In the genomic region with DNA sequence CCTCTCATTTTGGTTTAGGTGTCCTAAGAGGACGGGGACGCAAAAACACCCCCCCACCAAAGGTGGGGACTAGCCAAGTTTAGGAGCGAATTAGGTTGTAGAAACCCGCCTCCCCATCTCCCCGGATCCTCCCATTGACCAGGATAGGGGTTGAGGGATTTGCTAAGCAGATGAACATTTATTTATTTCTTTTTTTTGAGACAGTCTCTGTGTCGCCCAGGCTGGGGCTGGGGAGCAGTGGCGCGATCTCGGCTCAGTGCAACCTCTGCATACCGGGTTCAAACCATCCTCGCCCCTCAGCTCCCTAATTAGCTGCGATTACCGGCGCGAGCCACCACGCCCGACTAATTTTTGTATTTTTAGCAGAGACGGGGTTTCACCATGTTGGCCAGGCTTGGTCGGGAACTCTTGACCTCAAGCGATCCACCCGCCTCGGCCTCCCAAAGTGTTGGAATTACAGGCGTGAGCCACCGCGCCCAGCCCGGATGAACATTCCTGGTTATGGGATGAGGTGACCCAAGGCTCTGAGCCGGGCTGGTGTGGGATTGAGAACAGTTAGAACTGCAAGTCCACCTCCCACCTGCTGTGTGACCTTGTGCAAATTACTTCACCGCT, we compare ENCODE assay signal across 8 cellular contexts. TPM values are rescaled to one million over a fixed set of nuclear protein-coding genes. Genes with fewer than 3 reads are reported as not detected.
DNase-seq lines count a peak whose midpoint lies in the region; ATAC-seq and TF ChIP-seq lines count a peak whose summit lies in the region.

No MANE protein-coding gene starts in this region.

- H3K9me2 ChIP-seq in hepatocyte (replicated peaks; ENCODE audit: insufficient read depth) = no peaks in the 10 kb centered on the region

- peaks cover 0 to 1% of the 10 kb centered on the region in 2 donors for H3K27me3 Mint-ChIP-seq in CD8-positive, alpha-beta memory T cell
- no peaks in the 10 kb centered on the region for H3K27me3 Mint-ChIP-seq in activated naive CD8-positive, alpha-beta T cell treated with anti-CD3 and anti-CD28 coated beads, Interleukin-2, amount 10 ng/mL, durations not matched to agents 7 days and 5 days

- peaks cover 53% of the 10 kb centered on the region for H3K4me1 ChIP-seq in CD8-positive, alpha-beta memory T cell (ENCODE audit: insufficient read depth, low read length)
- peaks cover 19% of the 10 kb centered on the region for H3K4me1 ChIP-seq in hepatocyte (ENCODE audit: insufficient read depth)
- H3K4me1 ChIP-seq in sigmoid colon = peaks cover 0 to 61% (median 58%) of the 10 kb centered on the region in 4 donors

- POLR2A ChIA-PET in CD8-positive, alpha-beta memory T cell (lab: Charles Lee) = no interaction called here
- POLR2A ChIA-PET in activated naive CD8-positive, alpha-beta T cell treated with anti-CD3 and anti-CD28 coated beads, Interleukin-2, amount 10 ng/mL, durations not matched to agents 7 days and 5 days (lab: Charles Lee) = no interaction called here

- H3K4me3 ChIP-seq in CD8-positive, alpha-beta memory T cell (ENCODE audit: low read length) = peak overlapping the region; percentile 92
- peak overlapping the region; percentile 80 for H3K4me3 ChIP-seq in HL-60 (replicated peaks; ENCODE audit: insufficient read depth, low read length)
- H3K4me3 ChIP-seq in hepatocyte = peak overlapping the region; percentile 35
- H3K4me3 ChIP-seq in sigmoid colon = peak overlapping the region; percentile 77 to 82 (median 80)

- TF ChIP-seq CTCF in HL-60 (IDR thresholded peaks at IDR 0.05; ENCODE audit: insufficient read depth, low read length) (no peak), hepatocyte (IDR thresholded peaks at IDR 0.05; ENCODE audit: poor library complexity) (no peak), sigmoid colon (IDR thresholded peaks at IDR 0.05) (no peak)

- H3K9me3 ChIP-seq in CD8-positive, alpha-beta memory T cell (ENCODE audit: low read length) = no peaks in the 10 kb centered on the region
- no peaks in the 10 kb centered on the region for H3K9me3 ChIP-seq in hepatocyte (ENCODE audit: low read depth)
- no peaks in the 10 kb centered on the region for H3K9me3 ChIP-seq in sigmoid colon

- peaks cover under 1 to 46% (median 8%) of the 10 kb centered on the region in 3 donors for H3K36me3 Mint-ChIP-seq in CD8-positive, alpha-beta memory T cell
- peaks cover 36% of the 10 kb centered on the region for H3K36me3 Mint-ChIP-seq in activated naive CD8-positive, alpha-beta T cell treated with anti-CD3 and anti-CD28 coated beads, Interleukin-2, amount 10 ng/mL, durations not matched to agents 7 days and 5 days

- TF ChIP-seq EP300 in sigmoid colon (IDR thresholded peaks at IDR 0.05) = no peak

- no peak for DNase-seq in CD8-positive, alpha-beta memory T cell
- DNase-seq in HL-60 (ENCODE audit: low read depth in 1 of 2, low spot score in 1 of 2) (peak in 1 of 2 experiments; percentile 23), hepatocyte (ENCODE audit: low spot score) (no peak), sigmoid colon (peak; percentile 69), UCSD-AML1 (lab: John Stamatoyannopoulos, UW; ENCODE audit: unreplicated experiment) (no peak)
- DNase-seq in activated naive CD8-positive, alpha-beta T cell treated with anti-CD3 and anti-CD28 coated beads, Interleukin-2, amount 10 ng/mL, durations not matched to agents 7 days and 5 days = no peak
- no peak for DNase-seq in effector CD4-positive, alpha-beta T cell

- CTCF ChIA-PET in CD8-positive, alpha-beta memory T cell (lab: Charles Lee) = no interaction called here

- peak overlapping the region; percentile 94 for H3K4me2 ChIP-seq in hepatocyte

- intact Hi-C loops in sigmoid colon (cut with DNase I) = loop anchor here (1.0 kb wide), 1 partner anchor 51 kb away; a partner anchor contains a TSS

- peak overlapping the region; percentile 91 to 100 (median 100) for H3K27ac Mint-ChIP-seq in CD8-positive, alpha-beta memory T cell
- H3K27ac Mint-ChIP-seq in activated naive CD8-positive, alpha-beta T cell treated with anti-CD3 and anti-CD28 coated beads, Interleukin-2, amount 10 ng/mL, durations not matched to agents 7 days and 5 days = peak overlapping the region; percentile 100

- WGBS in hepatocyte (ENCODE audit: low lambda C conversion rate, missing lambda C conversion rate) = 4% methylated on average over 28 of the region's 28 CpGs
- 3 to 7% methylated on average over 28 of the region's 28 CpGs for WGBS in sigmoid colon, 2 donors

- H3K9me3 Mint-ChIP-seq in CD8-positive, alpha-beta memory T cell = no peaks in the 10 kb centered on the region
- H3K9me3 Mint-ChIP-seq in activated naive CD8-positive, alpha-beta T cell treated with anti-CD3 and anti-CD28 coated beads, Interleukin-2, amount 10 ng/mL, durations not matched to agents 7 days and 5 days = no peaks in the 10 kb centered on the region

- H3K4me3 Mint-ChIP-seq in CD8-positive, alpha-beta memory T cell = peak overlapping the region; percentile 84 to 99 (median 96)
- peak overlapping the region; percentile 99 for H3K4me3 Mint-ChIP-seq in activated naive CD8-positive, alpha-beta T cell treated with anti-CD3 and anti-CD28 coated beads, Interleukin-2, amount 10 ng/mL, durations not matched to agents 7 days and 5 days

- peak overlapping the region; percentile 98 for H3K27ac ChIP-seq in CD8-positive, alpha-beta memory T cell (ENCODE audit: low read depth, low read length)
- H3K27ac ChIP-seq in HL-60 (replicated peaks) (peak overlapping the region; percentile 99), hepatocyte (peak overlapping the region; percentile 94), sigmoid colon (peak overlapping the region; percentile 94 to 97 (median 95))

- H4K20me1 ChIP-seq in hepatocyte (ENCODE audit: insufficient read depth, poor library complexity, severe bottlenecking) = peaks cover 49% of the 10 kb centered on the region

- peaks cover 21% of the 10 kb centered on the region for H3K36me3 ChIP-seq in CD8-positive, alpha-beta memory T cell (ENCODE audit: insufficient read depth, low read length)
- H3K36me3 ChIP-seq in hepatocyte (replicated peaks; ENCODE audit: insufficient read depth, low read depth) = no peaks in the 10 kb centered on the region
- peaks cover 0 to 4% (median 0%) of the 10 kb centered on the region in 4 donors for H3K36me3 ChIP-seq in sigmoid colon

- H3K4me1 Mint-ChIP-seq in CD8-positive, alpha-beta memory T cell = peaks cover 46 to 62% (median 59%) of the 10 kb centered on the region in 3 donors
- H3K4me1 Mint-ChIP-seq in activated naive CD8-positive, alpha-beta T cell treated with anti-CD3 and anti-CD28 coated beads, Interleukin-2, amount 10 ng/mL, durations not matched to agents 7 days and 5 days = peaks cover 30% of the 10 kb centered on the region

- ATAC-seq in activated naive CD8-positive, alpha-beta T cell treated with anti-CD3 and anti-CD28 coated beads, Interleukin-2, amount 10 ng/mL, durations not matched to agents 7 days and 5 days (ENCODE audit: low read depth) = no peak
- ATAC-seq in HG02885 (IDR thresholded peaks at IDR 0.05; ENCODE audit: poor library complexity, unreplicated experiment) = no peak

- no peaks in the 10 kb centered on the region for H3K27me3 ChIP-seq in CD8-positive, alpha-beta memory T cell (ENCODE audit: insufficient read depth, low read length, poor library complexity, severe bottlenecking)
- H3K27me3 ChIP-seq in HL-60 (ENCODE audit: insufficient read depth, poor library complexity, severe bottlenecking) = no peaks in the 10 kb centered on the region
- H3K27me3 ChIP-seq in hepatocyte = no peaks in the 10 kb centered on the region
- H3K27me3 ChIP-seq in sigmoid colon = no peaks in the 10 kb centered on the region

- H3K79me2 ChIP-seq in hepatocyte = peaks cover 63% of the 10 kb centered on the region

- no peak for TF ChIP-seq POLR2A in sigmoid colon (IDR thresholded peaks at IDR 0.05)

- H2AFZ ChIP-seq in hepatocyte = peak overlapping the region; percentile 13

RNA-seq across cellular contexts. Expression of a gene that starts 0.9 kb away (rescaled TPM):
- 100 to 1,000 TPM; 232 to 250 TPM for total RNA-seq in CD8-positive, alpha-beta memory T cell
- polyA plus RNA-seq in CD8-positive, alpha-beta memory T cell = 200 TPM
- total RNA-seq in activated naive CD8-positive, alpha-beta T cell treated with anti-CD3 and anti-CD28 coated beads, Interleukin-2, amount 10 ng/mL, durations not matched to agents 7 days and 5 days = 100 to 1,000 TPM; 184 to 187 TPM
- total RNA-seq in hepatocyte = 171 and 181 TPM in 2 replicates
- 283 and 304 TPM in 2 replicates for polyA plus RNA-seq in hepatocyte
- 100 to 1,000 TPM; 127 to 163 (median 137) TPM for total RNA-seq in sigmoid colon
- 100 to 1,000 TPM; 108 to 139 (median 126) TPM for polyA plus RNA-seq in sigmoid colon

RNA-seq across cellular contexts. Expression of a gene that starts 19.4 kb away (rescaled TPM):
- 10 to 100 TPM; 10.6 to 12.5 TPM for total RNA-seq in CD8-positive, alpha-beta memory T cell
- 17.1 TPM for polyA plus RNA-seq in CD8-positive, alpha-beta memory T cell
- 10 to 100 TPM; 25.8 to 29.2 TPM for total RNA-seq in activated naive CD8-positive, alpha-beta T cell treated with anti-CD3 and anti-CD28 coated beads, Interleukin-2, amount 10 ng/mL, durations not matched to agents 7 days and 5 days
- total RNA-seq in hepatocyte (4.3 and 9.4 TPM in 2 replicates), sigmoid colon (10 to 100 TPM in 2 of 4 donors, 1 to 10 TPM in 2; 9.1 to 12.3 (median 9.9) TPM)
- polyA plus RNA-seq in hepatocyte (2.9 and 4.4 TPM in 2 replicates), sigmoid colon (1 to 10 TPM; 2.4 to 5.1 (median 2.5) TPM)

RNA-seq across cellular contexts. Expression of a gene that starts 51.0 kb away (rescaled TPM):
- 10 to 100 TPM; 11.2 to 12.6 TPM for total RNA-seq in CD8-positive, alpha-beta memory T cell
- polyA plus RNA-seq in CD8-positive, alpha-beta memory T cell = 4.6 TPM
- total RNA-seq in activated naive CD8-positive, alpha-beta T cell treated with anti-CD3 and anti-CD28 coated beads, Interleukin-2, amount 10 ng/mL, durations not matched to agents 7 days and 5 days = 10 to 100 TPM; 12.1 to 13.3 TPM
- 9.1 and 10.7 TPM in 2 replicates for total RNA-seq in hepatocyte
- polyA plus RNA-seq in hepatocyte = 4.6 and 7.8 TPM in 2 replicates
- 1 to 10 TPM; 4.3 to 7.2 (median 5.4) TPM for total RNA-seq in sigmoid colon
- 1 to 10 TPM; 1.4 to 3.7 (median 1.8) TPM for polyA plus RNA-seq in sigmoid colon

Comparison
In these comparisons a context has a peak if more than half of its experiments do, and no peak if none do; other contexts are left out.
1. H3K4me3 ChIP-seq: peak in every context shown above with its lines; median percentile 92 in CD8-positive, alpha-beta memory T cell; 80 in HL-60; 80 in sigmoid colon; 35 in hepatocyte.